In the genomic region with DNA sequence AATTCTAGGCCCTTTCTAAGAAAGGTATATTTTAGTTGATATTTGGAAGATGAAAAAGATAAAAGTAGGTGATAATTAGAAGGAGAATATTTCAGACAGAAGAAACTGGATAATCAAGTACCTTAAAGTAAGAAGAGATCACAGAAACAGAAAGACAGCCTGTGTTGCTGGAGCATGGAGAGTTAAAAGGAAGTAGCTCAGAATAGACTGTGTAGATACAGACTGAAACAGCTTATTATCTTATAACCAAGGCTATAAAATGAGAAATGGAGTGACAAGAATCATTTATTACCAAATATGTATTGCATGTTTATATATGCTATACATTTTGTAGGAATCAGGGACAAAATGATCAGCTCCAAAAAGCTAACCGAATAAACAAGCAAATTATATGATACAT, we compare ENCODE assay signal across 32 cellular contexts.
"Had no signal": no experiment of that assay in that cellular context is flagged by ENCODE, and none has a peak within 500 bp of the region (broad histone marks: within the 10 kb centered on the region; RNA-seq: fewer than 3 reads in every experiment).

No MANE protein-coding gene starts in this region.

- H3K27ac Mint-ChIP-seq: activated CD4-positive, alpha-beta T cell treated with anti-CD3 and anti-CD28 coated beads for 36 hours; activated naive CD4-positive, alpha-beta T cell treated with anti-CD3 and anti-CD28 coated beads, Interleukin-2, amount 50 U/mL, for 72 hours; activated T-cell treated with anti-CD3 and anti-CD28 coated beads, Interleukin-2, amount 50 U/mL, for 72 hours; dendritic cell treated with granulocyte-macrophage colony-stimulating factor and Interleukin-4, amounts not matched to agents 40 ng/mL and 50 ng/mL, for 4 days; nephron; stimulated activated memory B cell treated with anti-CD40 and anti-IgM and Interleukin-4, amounts not matched to agents 10 μg/mL and 1 μg/mL and 100 μg/mL, for 72 hours; T-helper 2 cell treated with Interferon-gamma antibody and Interleukin-4, amounts not matched to agents 5 μg/mL and 100 μg/mL, for 36 hours had no signal

- H3K4me3 Mint-ChIP-seq: activated CD4-positive, alpha-beta T cell treated with anti-CD3 and anti-CD28 coated beads for 36 hours; activated T-cell treated with anti-CD3 and anti-CD28 coated beads, Interleukin-2, amount 50 U/mL, for 72 hours; central memory CD8-positive, alpha-beta T cell; dendritic cell treated with granulocyte-macrophage colony-stimulating factor and Interleukin-4, amounts not matched to agents 40 ng/mL and 50 ng/mL, for 4 days; nephron; stimulated activated memory B cell treated with anti-CD40 and anti-IgM and Interleukin-4, amounts not matched to agents 10 μg/mL and 1 μg/mL and 100 μg/mL, for 72 hours; T-helper 2 cell treated with Interferon-gamma antibody and Interleukin-4, amounts not matched to agents 5 μg/mL and 100 μg/mL, for 36 hours had no signal

- H3K27ac ChIP-seq: esophagus muscularis mucosa, foreskin keratinocyte, heart left ventricle, left ventricle myocardium inferior, pancreas, prostate gland, skin epidermis, stomach, thyroid gland, upper lobe of left lung, vagina had no signal

- H3K36me3 Mint-ChIP-seq: activated naive CD4-positive, alpha-beta T cell treated with anti-CD3 and anti-CD28 coated beads, Interleukin-2, amount 50 U/mL, for 72 hours; stimulated activated memory B cell treated with anti-CD40 and anti-IgM and Interleukin-4, amounts not matched to agents 10 μg/mL and 1 μg/mL and 100 μg/mL, for 72 hours had no signal

- H3K27me3 ChIP-seq: esophagus muscularis mucosa, foreskin keratinocyte, heart left ventricle, pancreas, stomach, thyroid gland, upper lobe of left lung, vagina had no signal

- H3K4me3 ChIP-seq: esophagus muscularis mucosa, heart left ventricle, left ventricle myocardium inferior, lung, pancreas, prostate gland, skin epidermis, stomach, thyroid gland, upper lobe of left lung, vagina had no signal

- H3K9me3 Mint-ChIP-seq: dendritic cell treated with granulocyte-macrophage colony-stimulating factor and Interleukin-4, amounts not matched to agents 40 ng/mL and 50 ng/mL, for 4 days; nephron had no signal

- H3K4me1 Mint-ChIP-seq: activated CD4-positive, alpha-beta T cell treated with anti-CD3 and anti-CD28 coated beads for 36 hours; central memory CD8-positive, alpha-beta T cell; nephron; stimulated activated memory B cell treated with anti-CD40 and anti-IgM and Interleukin-4, amounts not matched to agents 10 μg/mL and 1 μg/mL and 100 μg/mL, for 72 hours had no signal

- H3K9me3 ChIP-seq: esophagus muscularis mucosa, heart left ventricle, pancreas, prostate gland, stomach, thyroid gland, upper lobe of left lung, vagina had no signal

- H3K27me3 Mint-ChIP-seq: activated CD4-positive, alpha-beta T cell treated with anti-CD3 and anti-CD28 coated beads for 36 hours; central memory CD8-positive, alpha-beta T cell; dendritic cell treated with granulocyte-macrophage colony-stimulating factor and Interleukin-4, amounts not matched to agents 40 ng/mL and 50 ng/mL, for 4 days; stimulated activated memory B cell treated with anti-CD40 and anti-IgM and Interleukin-4, amounts not matched to agents 10 μg/mL and 1 μg/mL and 100 μg/mL, for 72 hours had no signal

- DNase-seq: activated CD4-positive, alpha-beta T cell treated with anti-CD3 and anti-CD28 coated beads for 36 hours; activated CD4-positive, alpha-beta T cell treated with anti-CD3 and anti-CD28 coated beads, Interleukin-2, amount 50 U/mL, for 4 hours; activated CD4-positive, CD25-positive, alpha-beta regulatory T cell; activated naive CD4-positive, alpha-beta T cell; activated T-cell treated with anti-CD3 and anti-CD28 coated beads for 4 hours; activated T-cell treated with anti-CD3 and anti-CD28 coated beads, Interleukin-2, amount 50 U/mL, for 72 hours; foreskin keratinocyte; heart left ventricle; left ventricle myocardium inferior; mesendoderm; nucleus accumbens; pancreas; retina; stimulated activated CD4-positive, alpha-beta T cell treated with anti-CD3 and anti-CD28 coated beads, Interleukin-12 subunit alpha, Interleukin-12 subunit beta, amount 100 ng/mL, for 4 hours; stimulated activated CD4-positive, alpha-beta T cell treated with anti-CD3 and anti-CD28 coated beads, Interleukin-4, amount 100 ng/mL, for 24 hours; stimulated activated CD8-positive, alpha-beta memory T cell treated with anti-CD3 and anti-CD28 coated beads, Interleukin-4, amount 100 ng/mL, for 48 hours; stomach; T-helper 1 cell; thyroid gland; upper lobe of left lung had no signal

- H3K36me3 ChIP-seq: esophagus muscularis mucosa, heart left ventricle, left ventricle myocardium inferior, pancreas, prostate gland, stomach, thyroid gland, upper lobe of left lung, vagina had no signal

- H3K4me1 ChIP-seq: foreskin keratinocyte, heart left ventricle, left ventricle myocardium inferior, pancreas, prostate gland, thyroid gland, upper lobe of left lung, vagina had no signal

- ATAC-seq: activated CD4-positive, alpha-beta T cell treated with anti-CD3 and anti-CD28 coated beads for 36 hours; activated naive CD4-positive, alpha-beta T cell treated with anti-CD3 and anti-CD28 coated beads, Interleukin-2, amount 50 U/mL, for 72 hours; activated T-cell treated with anti-CD3 and anti-CD28 coated beads, Interleukin-2, amount 50 U/mL, for 72 hours; foreskin keratinocyte; heart left ventricle; pancreas; sciatic nerve; stimulated activated memory B cell treated with anti-CD40 and anti-IgM and Interleukin-4, amounts not matched to agents 10 μg/mL and 1 μg/mL and 100 μg/mL, for 72 hours had no signal
